Comparison of ENCODE assay signal across 8 cellular contexts in the genomic region with DNA sequence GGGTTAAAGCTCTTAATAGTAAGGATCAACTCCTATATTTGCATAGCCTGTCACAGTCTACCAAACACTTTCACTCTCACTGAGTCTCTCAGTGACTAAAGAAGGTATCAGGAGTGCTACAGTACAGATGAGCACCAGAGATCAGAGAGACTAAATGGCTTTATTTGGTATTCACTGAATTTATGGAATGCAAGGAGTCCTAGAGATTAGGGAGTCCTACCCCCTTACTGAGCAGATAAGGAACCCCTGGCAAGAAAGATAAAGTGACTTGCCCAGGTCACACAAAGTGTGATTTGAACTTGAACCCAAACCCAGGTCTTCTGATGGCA.
A peak's percentile ranks its signal among the peaks of the same experiment; 100 is the strongest.
DNase-seq lines count a peak whose midpoint lies in the region; ATAC-seq lines count a peak whose summit lies in the region.

No MANE protein-coding gene starts in this region.

- H3K4me3 Mint-ChIP-seq in naive B cell = no peak overlapping the region

- H3K27ac Mint-ChIP-seq in naive B cell = no peak overlapping the region

- DNase-seq in naive B cell (no peak), KG1 (lab: John Stamatoyannopoulos, UW) (no peak), SW480 (ENCODE audit: low spot score) (no peak), mesenteric fat pad (ENCODE audit: low spot score) (no peak), SKM-1 (lab: John Stamatoyannopoulos, UW; ENCODE audit: unreplicated experiment) (no peak)

- H3K9me3 Mint-ChIP-seq in naive B cell = peaks cover 0 to 3% (median 0%) of the 10 kb centered on the region in 7 donors

- peaks cover 30 to 52% (median 40%) of the 10 kb centered on the region in 3 donors for H3K27me3 Mint-ChIP-seq in naive B cell

- H3K36me3 Mint-ChIP-seq in naive B cell = no peaks in the 10 kb centered on the region

- H3K4me1 Mint-ChIP-seq in naive B cell = peaks cover 0 to 13% (median 0%) of the 10 kb centered on the region in 3 donors

- ATAC-seq in GM18909 (IDR thresholded peaks at IDR 0.05; ENCODE audit: poor library complexity, unreplicated experiment) (peak; percentile 93), GM21737 (IDR thresholded peaks at IDR 0.05; ENCODE audit: unreplicated experiment) (peak; percentile 93), HG03354 (IDR thresholded peaks at IDR 0.05; ENCODE audit: poor library complexity, severe bottlenecking, unreplicated experiment) (peak; percentile 94), naive B cell (ENCODE audit: low read depth in 2 of 2) (peak; percentile 40 to 55)
